Comparison of ENCODE assay signal across 8 cellular contexts in genomic region chr10:28393956-28394568, GRCh38.
DNase-seq lines count a peak whose midpoint lies in the region; FAIRE-seq and TF ChIP-seq lines count a peak whose summit lies in the region.

No MANE protein-coding gene starts in this region.

- H3K27ac ChIP-seq in VCaP (no peak overlapping the region), keratinocyte (ENCODE audit: control insufficient read depth, insufficient read depth, low read length) (no peak overlapping the region)

- H3K9ac ChIP-seq in keratinocyte (ENCODE audit: control insufficient read depth, extremely low read depth, insufficient read depth, low read length) = no peak overlapping the region

- TF ChIP-seq CTCF in GM12801 (IDR thresholded peaks at IDR 0.05; ENCODE audit: extremely low read depth, insufficient read length) = peak; percentile 25
- peak; percentile 96 for TF ChIP-seq CTCF in HFFc6 (IDR thresholded peaks at IDR 0.05)
- peak; percentile 93 for TF ChIP-seq CTCF in VCaP (conservative IDR thresholded peaks at IDR 0.05)
- TF ChIP-seq CTCF in MCF 10A (IDR thresholded peaks at IDR 0.05; ENCODE audit: unreplicated experiment) = peak; percentile 86
- TF ChIP-seq CTCF in keratinocyte (optimal IDR thresholded peaks at IDR 0.05 in 1 of 3, IDR thresholded peaks at IDR 0.05 in 1 of 3, conservative IDR thresholded peaks at IDR 0.05 in 1 of 3; ENCODE audit: extremely low read depth in 1 of 3, insufficient read depth in 2 of 3, low read length in 3 of 3) = peak; percentile 91 to 94 (median 91)

- no peaks in the 10 kb centered on the region for H3K27me3 ChIP-seq in keratinocyte (ENCODE audit: control insufficient read depth, extremely low read depth, insufficient read depth, low read length)

- H3K4me1 Mint-ChIP-seq in HFFc6 (ENCODE audit: low read depth) (peaks cover 8% of the 10 kb centered on the region; the same call in 1 of the 2 replicates), MCF 10A (ENCODE audit: insufficient read depth, unreplicated experiment) (peaks cover 5% of the 10 kb centered on the region)

- H2AFZ ChIP-seq in keratinocyte (ENCODE audit: control insufficient read depth, low read length) = peak overlapping the region; percentile 51

- dilution Hi-C loops in keratinocyte (cut with MboI; ENCODE audit: extremely low pct_ligation_motif_present, low sequenced_read_pairs) = loop anchor here (25.0 kb wide), 1 partner anchor 132 kb away; no protein-coding TSS in a partner anchor

- DNase-seq in HFFc6 (peak; percentile 36), NCI-H187 treated with DMSO at 0.1 percent for 48 hours (lab: John Stamatoyannopoulos, UW) (peak; percentile 11), MCF 10A (ENCODE audit: unreplicated experiment) (peak; percentile 76), keratinocyte (ENCODE audit: low read depth, low spot score) (no peak), GF-D8 (lab: John Stamatoyannopoulos, UW) (no peak)
- peak; percentile 45 to 62 for DNase-seq in stimulated activated CD4-positive, alpha-beta T cell treated with anti-CD3 and anti-CD28 coated beads, Interleukin-1b, Interleukin-23, amount 100 ng/mL, for 4 hours (ENCODE audit: low read depth in 2 of 2)

- H3K9me1 ChIP-seq in keratinocyte (ENCODE audit: control insufficient read depth, extremely low read depth, insufficient read depth, low read length) = no peaks in the 10 kb centered on the region

- intact Hi-C loops in MCF 10A (cut with micrococcal nuclease) = loop anchor here (1.0 to 10.0 kb wide), 3 partner anchors 144 to 839 kb away; no protein-coding TSS in a partner anchor

- H3K9me3 Mint-ChIP-seq in HFFc6 (no peaks in the 10 kb centered on the region), MCF 10A (ENCODE audit: unreplicated experiment) (no peaks in the 10 kb centered on the region)

- H3K27me3 Mint-ChIP-seq in HFFc6 (ENCODE audit: insufficient read depth) (peaks cover 28% of the 10 kb centered on the region), MCF 10A (ENCODE audit: insufficient read depth, unreplicated experiment) (no peaks in the 10 kb centered on the region)

- POLR2A ChIA-PET in MCF 10A (lab: Yijun Ruan, JAX) = interaction anchor here (0.5 to 2.3 kb wide), 8 partner anchors 12 to 861 kb away, joined by 3 to 16 read pairs (median 4); partner anchors contain the start of gene MPP7

- no peak overlapping the region for H3K4me3 Mint-ChIP-seq in HFFc6
- no peak overlapping the region for H3K4me3 Mint-ChIP-seq in MCF 10A (ENCODE audit: unreplicated experiment)

- H3K36me3 Mint-ChIP-seq in HFFc6 (ENCODE audit: low read depth) = no peaks in the 10 kb centered on the region
- no peaks in the 10 kb centered on the region for H3K36me3 Mint-ChIP-seq in MCF 10A (ENCODE audit: insufficient read depth, unreplicated experiment)

- peak overlapping the region; percentile 30 for H3K4me2 ChIP-seq in keratinocyte (ENCODE audit: control insufficient read depth, extremely low read depth, insufficient read depth, low read depth, low read length)

- CTCF ChIA-PET in MCF 10A (lab: Yijun Ruan, JAX) = interaction anchor here (0.6 to 3.4 kb wide), 23 partner anchors 8 to 1178 kb away, joined by 3 to 48 read pairs (median 3); partner anchors contain the start of gene MPP7

- FAIRE-seq in keratinocyte (lab: Jason Lieb, UNC) = peak; percentile 67

- BruUV-seq in MCF 10A (replicated peaks; lab: Mats Ljungman, UMichigan) = no TSS peak

- H4K20me1 ChIP-seq in keratinocyte (ENCODE audit: control insufficient read depth, extremely low read depth, insufficient read depth, low read length) = no peaks in the 10 kb centered on the region

- H3K9me3 ChIP-seq in keratinocyte (ENCODE audit: control insufficient read depth, low read depth, low read length) = no peaks in the 10 kb centered on the region

- H3K4me3 ChIP-seq in keratinocyte (ENCODE audit: control insufficient read depth in 2 of 3, extremely low read depth in 1 of 3, insufficient read depth in 2 of 3, low read depth in 1 of 3, low read length in 3 of 3) = no peak overlapping the region

- no peaks in the 10 kb centered on the region for H3K79me2 ChIP-seq in keratinocyte (ENCODE audit: control insufficient read depth, insufficient read depth, low read length)

- no peaks in the 10 kb centered on the region for H3K4me1 ChIP-seq in keratinocyte (ENCODE audit: control insufficient read depth, extremely low read depth, insufficient read depth, low read length)

- H3K27ac Mint-ChIP-seq in HFFc6 (no peak overlapping the region), MCF 10A (ENCODE audit: low read depth, unreplicated experiment) (no peak overlapping the region)

- H3K36me3 ChIP-seq in keratinocyte (ENCODE audit: control insufficient read depth in 2 of 2, extremely low read depth in 1 of 2, insufficient read depth in 2 of 2, low read length in 2 of 2) = no peaks in the 10 kb centered on the region

Comparison
In these comparisons a context has a peak if more than half of its experiments do, and no peak if none do; other contexts are left out.
1. CTCF ChIP-seq: peak in every context shown above with its lines; median percentile 96 in HFFc6; 93 in VCaP; 91 in keratinocyte; 86 in MCF 10A; 25 in GM12801.
2. DNase-seq: peak in HFFc6 (single experiment), NCI-H187 treated with DMSO at 0.1 percent for 48 hours (single experiment), MCF 10A (single experiment) and stimulated activated CD4-positive, alpha-beta T cell treated with anti-CD3 and anti-CD28 coated beads, Interleukin-1b, Interleukin-23, amount 100 ng/mL, for 4 hours (2 of 2); none in keratinocyte (single experiment) and GF-D8 (single experiment).